27 cellular contexts compared by ENCODE assay signal in the genomic region with DNA sequence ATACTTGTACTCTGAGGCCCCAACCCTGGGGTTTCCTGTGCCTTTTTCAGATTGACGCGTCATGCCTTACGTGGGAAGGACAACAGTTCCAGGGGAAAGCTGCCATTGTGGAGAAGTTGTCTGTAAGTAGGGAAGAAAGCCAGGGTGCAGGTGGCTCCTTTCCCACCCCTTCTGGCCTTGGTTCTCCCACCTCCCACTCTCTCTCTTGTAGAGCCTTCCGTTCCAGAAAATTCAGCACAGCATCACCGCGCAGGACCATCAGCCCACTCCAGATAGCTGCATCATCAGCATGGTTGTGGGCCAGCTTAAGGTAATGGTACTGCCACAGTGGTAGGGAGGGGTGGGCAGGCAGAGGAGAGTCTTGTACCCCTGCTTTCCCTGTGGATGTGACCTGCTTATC. TPM values are rescaled to one million over a fixed set of nuclear protein-coding genes. Genes with fewer than 3 reads are reported as not detected.
A peak's percentile ranks its signal among the peaks of the same experiment; 100 is the strongest.
DNase-seq lines count a peak whose midpoint lies in the region; ATAC-seq and TF ChIP-seq lines count a peak whose summit lies in the region.
"Had no signal": no experiment of that assay in that cellular context is flagged by ENCODE, and none has a peak within 500 bp of the region (broad histone marks: within the 10 kb centered on the region; RNA-seq: fewer than 3 reads in every experiment).

No MANE protein-coding gene starts in this region.

- H3K27ac Mint-ChIP-seq in neural crest cell (ENCODE audit: unreplicated experiment), result peak overlapping the region; percentile 87
- H3K27ac Mint-ChIP-seq in stimulated activated effector memory CD8-positive, alpha-beta T cell treated with anti-CD3 and anti-CD28 coated beads, Interleukin-12 subunit alpha, Interleukin-12 subunit beta, amount 100 ng/mL, for 72 hours, result peak overlapping the region; percentile 43

- CTCF ChIA-PET in HEK293 (lab: Yijun Ruan, JAX), result interaction anchor here (2.4 kb wide), 1 partner anchor 52 kb away, joined by 11 read pairs; no protein-coding TSS in a partner anchor

- no peaks in the 10 kb centered on the region for H3K9me3 Mint-ChIP-seq in neural crest cell
- no peaks in the 10 kb centered on the region for H3K9me3 Mint-ChIP-seq in stimulated activated effector memory CD8-positive, alpha-beta T cell treated with anti-CD3 and anti-CD28 coated beads, Interleukin-12 subunit alpha, Interleukin-12 subunit beta, amount 100 ng/mL, for 72 hours

- H3K9me3 ChIP-seq in HEK293 (ENCODE audit: control insufficient read depth, insufficient read depth, low read depth, low read length) (no peaks in the 10 kb centered on the region), body of pancreas (no peaks in the 10 kb centered on the region), adrenal gland (replicated peaks in 1 of 3) (no peaks in the 10 kb centered on the region)
- H3K9me3 ChIP-seq: BE2C, SJCRH30 had no signal

- TF ChIP-seq CTCF in HEK293 (tag by site-specific recombination; IDR thresholded peaks at IDR 0.05), result no peak
- TF ChIP-seq CTCF in body of pancreas (IDR thresholded peaks at IDR 0.05), result no peak
- TF ChIP-seq CTCF in neural crest cell (conservative IDR thresholded peaks at IDR 0.05), result no peak
- TF ChIP-seq CTCF in adrenal gland (IDR thresholded peaks at IDR 0.05), result no peak

- WGBS in body of pancreas, 2 donors, result 23 to 55% methylated on average over 3 to 6 of the region's 6 CpGs
- WGBS in adrenal gland, 4 donors, result 91 to 96% (median 94%) methylated on average over 6 of the region's 6 CpGs

- TF ChIP-seq POLR2A in body of pancreas (IDR thresholded peaks at IDR 0.05), result peak in 1 of 3 donors; percentile 19
- no peak for TF ChIP-seq POLR2A in adrenal gland (IDR thresholded peaks at IDR 0.05)

- H3K4me1 ChIP-seq in HEK293 (ENCODE audit: control insufficient read depth, insufficient read depth, low read length) (no peaks in the 10 kb centered on the region; the same call in 1 of the 2 replicates), body of pancreas (peaks cover 39% of the 10 kb centered on the region), adrenal gland (replicated peaks in 1 of 2) (peaks cover 8 to 10% of the 10 kb centered on the region in 2 donors)
- H3K4me1 ChIP-seq: BE2C, SJCRH30 had no signal

- H3K27ac ChIP-seq in HEK293 (ENCODE audit: extremely low read depth, low read depth, low read length), result no peak overlapping the region
- H3K27ac ChIP-seq in body of pancreas, result peak overlapping the region; percentile 70 to 89 (median 74)
- no peak overlapping the region for H3K27ac ChIP-seq in adrenal gland
- H3K27ac ChIP-seq: SJCRH30 had no signal

- H3K27me3 Mint-ChIP-seq in neural crest cell (ENCODE audit: low read depth), result no peaks in the 10 kb centered on the region

- H3K4me3 Mint-ChIP-seq in neural crest cell, result no peak overlapping the region
- H3K4me3 Mint-ChIP-seq in stimulated activated effector memory CD8-positive, alpha-beta T cell treated with anti-CD3 and anti-CD28 coated beads, Interleukin-12 subunit alpha, Interleukin-12 subunit beta, amount 100 ng/mL, for 72 hours, result no peak overlapping the region

- intact Hi-C loops in body of pancreas (cut with DNase I), result no loop called here
- intact Hi-C loops in adrenal gland (cut with DNase I), result loop anchor here in 1 of 2 donors (10.0 kb wide), 1 partner anchor 53 kb away; no protein-coding TSS in a partner anchor

- no peaks in the 10 kb centered on the region for H3K27me3 ChIP-seq in body of pancreas
- H3K27me3 ChIP-seq in adrenal gland, result no peaks in the 10 kb centered on the region
- H3K27me3 ChIP-seq: BE2C, SJCRH30 had no signal

- peaks cover 28 to 87% of the 10 kb centered on the region in 2 experiments for H3K36me3 ChIP-seq in HEK293 (ENCODE audit: control insufficient read depth in 2 of 2, insufficient read depth in 1 of 2, low read length in 2 of 2)
- H3K36me3 ChIP-seq in body of pancreas (replicated peaks in 1 of 2; ENCODE audit: insufficient read depth in 1 of 2, low read depth in 2 of 2), result peaks cover 0 to 2% of the 10 kb centered on the region in 2 donors
- peaks cover 0 to 56% of the 10 kb centered on the region in 2 donors for H3K36me3 ChIP-seq in adrenal gland (replicated peaks in 1 of 2)

- DNase-seq in body of pancreas (peak; percentile 87 to 96 (median 94)), neural crest cell (ENCODE audit: low read depth, low spot score) (no peak), NCI-H1048 (lab: John Stamatoyannopoulos, UW) (no peak), adrenal gland (no peak)
- DNase-seq in stimulated activated effector memory CD8-positive, alpha-beta T cell treated with anti-CD3 and anti-CD28 coated beads, Interleukin-12 subunit alpha, Interleukin-12 subunit beta, amount 100 ng/mL, for 72 hours (ENCODE audit: low spot score in 2 of 2), result no peak
- DNase-seq: BE2C; Calu3; DMS153; DND-41; Karpas-422; NCI-H1105; NCI-H1436 treated with DMSO at 0.1 percent for 48 hours; NCI-H187 treated with DMSO at 0.1 percent for 48 hours; NCI-H2107; NCI-H446; NCI-H524 treated with DMSO at 0.1 percent for 48 hours; NCI-H82; NK-92 treated with Interleukin-12 subunit alpha and Interleukin-12 subunit beta, amount 100 ng/mL, for 24 hours; PC-3; SJCRH30 had no signal

- H3K4me3 ChIP-seq in HEK293 (ENCODE audit: low read depth, low read length), result no peak overlapping the region
- H3K4me3 ChIP-seq in body of pancreas, result no peak overlapping the region
- no peak overlapping the region for H3K4me3 ChIP-seq in adrenal gland
- H3K4me3 ChIP-seq: SJCRH30 had no signal

- H3K4me1 Mint-ChIP-seq in neural crest cell, result peaks cover 10% of the 10 kb centered on the region
- H3K4me1 Mint-ChIP-seq in stimulated activated effector memory CD8-positive, alpha-beta T cell treated with anti-CD3 and anti-CD28 coated beads, Interleukin-12 subunit alpha, Interleukin-12 subunit beta, amount 100 ng/mL, for 72 hours, result peaks cover 8% of the 10 kb centered on the region

- ATAC-seq in body of pancreas (peak; percentile 80), GM21529 (IDR thresholded peaks at IDR 0.05; ENCODE audit: unreplicated experiment) (no peak)
- ATAC-seq in stimulated activated effector memory CD8-positive, alpha-beta T cell treated with anti-CD3 and anti-CD28 coated beads, Interleukin-12 subunit alpha, Interleukin-12 subunit beta, amount 100 ng/mL, for 72 hours, result no peak
- ATAC-seq: HCT116, HepG2, PC-3, Right ventricle myocardium inferior, SK-N-SH treated with all-trans-retinoic acid at 6 μM for 48 hours had no signal

- POLR2A ChIA-PET in HEK293 (lab: Yijun Ruan, JAX), result no interaction called here

- H3K36me3 Mint-ChIP-seq in neural crest cell (ENCODE audit: low read depth), result peaks cover 9% of the 10 kb centered on the region
- peaks cover 81% of the 10 kb centered on the region for H3K36me3 Mint-ChIP-seq in stimulated activated effector memory CD8-positive, alpha-beta T cell treated with anti-CD3 and anti-CD28 coated beads, Interleukin-12 subunit alpha, Interleukin-12 subunit beta, amount 100 ng/mL, for 72 hours

TF ChIP-seq in HEK293, 187 proteins besides CTCF, POLR2A, EP300 and RAD21:
- no peak for TF ChIP-seq ZNF121 (tag by site-specific recombination; IDR thresholded peaks at IDR 0.05)
- TF ChIP-seq PRDM1 (tag by site-specific recombination; IDR thresholded peaks at IDR 0.05), result 0 out of 2 replicates have a peak, but pooled peaks have one; percentile 4

RNA-seq across cellular contexts. Expression of gene EDC4, which starts 4.6 kb away (rescaled TPM):
- total RNA-seq in body of pancreas (10 to 100 TPM; 26.7 to 55.7 TPM), neural crest cell (100 and 101 TPM in 2 replicates), adrenal gland (10 to 100 TPM; 34.0 to 70.8 (median 54.1) TPM)
- polyA plus RNA-seq in adrenal gland, result 100 to 1,000 TPM in 1 of 3 donors, 10 to 100 TPM in 2; 57.8 to 115 (median 73.3) TPM

RNA-seq across cellular contexts. Expression of gene NRN1L, which starts 16.4 kb away (rescaled TPM):
- total RNA-seq in body of pancreas (not detected), neural crest cell (1.0 TPM in 1 of 2 replicates, not detected in the other), adrenal gland (1 to 10 TPM in 2 of 8 donors, under 1 TPM in 4, not detected in 2; 0.72 to 2.1 (median 0.90) TPM)
- 1 to 10 TPM in 2 of 3 donors, under 1 TPM in 1; 0.99 to 6.8 (median 2.5) TPM for polyA plus RNA-seq in adrenal gland
- total RNA-seq: Calu3, H4, PC-3, SJCRH30 had no signal

RNA-seq across cellular contexts. Expression of gene CENPT, which starts 20.8 kb away (rescaled TPM):
- total RNA-seq in body of pancreas, result 100 to 1,000 TPM in 1 of 2 donors, 10 to 100 TPM in 1; 57.1 to 122 TPM
- 78.2 and 83.5 TPM in 2 replicates for total RNA-seq in neural crest cell
- total RNA-seq in adrenal gland, result 10 to 100 TPM; 18.1 to 58.6 (median 38.7) TPM
- 100 to 1,000 TPM in 2 of 3 donors, 10 to 100 TPM in 1; 15.8 to 250 (median 126) TPM for polyA plus RNA-seq in adrenal gland

RNA-seq across cellular contexts. Expression of gene NUTF2, which starts 21.6 kb away (rescaled TPM):
- 10 to 100 TPM; 39.2 to 42.8 TPM for total RNA-seq in body of pancreas
- total RNA-seq in neural crest cell, result 185 and 191 TPM in 2 replicates
- total RNA-seq in adrenal gland, result 100 to 1,000 TPM in 2 of 8 donors, 10 to 100 TPM in 6; 30.0 to 201 (median 80.7) TPM
- polyA plus RNA-seq in adrenal gland, result 100 to 1,000 TPM; 131 to 170 (median 134) TPM

RNA-seq across cellular contexts. Expression of gene PSKH1, which starts 24.8 kb away (rescaled TPM):
- total RNA-seq in body of pancreas (10 to 100 TPM; 15.0 to 16.8 TPM), neural crest cell (39.0 and 41.5 TPM in 2 replicates), adrenal gland (10 to 100 TPM; 19.9 to 43.7 (median 29.1) TPM)
- 10 to 100 TPM in 2 of 3 donors, 1 to 10 TPM in 1; 9.5 to 18.2 (median 15.4) TPM for polyA plus RNA-seq in adrenal gland

Comparison
In these comparisons a context has a peak if more than half of its experiments do, and no peak if none do; other contexts are left out.
1. H3K27ac ChIP-seq: peak in body of pancreas (4 of 4); none in HEK293 (single experiment) and adrenal gland (0 of 5).
2. DNase-seq: peak in body of pancreas (4 of 4); none in neural crest cell (single experiment), stimulated activated effector memory CD8-positive, alpha-beta T cell treated with anti-CD3 and anti-CD28 coated beads, Interleukin-12 subunit alpha, Interleukin-12 subunit beta, amount 100 ng/mL, for 72 hours (0 of 2), NCI-H1048 (single experiment) and adrenal gland (0 of 7).